21 cellular contexts compared by ENCODE assay signal in genomic region chr10:80988755-80989154, GRCh38.
DNase-seq lines count a peak whose midpoint lies in the region; ATAC-seq and TF ChIP-seq lines count a peak whose summit lies in the region.
"Had no signal": no experiment of that assay in that cellular context is flagged by ENCODE, and none has a peak within 500 bp of the region (broad histone marks: within the 10 kb centered on the region; RNA-seq: fewer than 3 reads in every experiment).

No MANE protein-coding gene starts in this region.

- TF ChIP-seq CTCF in VCaP (conservative IDR thresholded peaks at IDR 0.05): no peak

- peak overlapping the region; percentile 67 for H3K27ac ChIP-seq in VCaP
- H3K27ac ChIP-seq: GM23248, KMS-11 had no signal

- DNase-seq in DMS53 (lab: John Stamatoyannopoulos, UW) (peak; percentile 42), posterior cingulate gyrus (no peak), inferior parietal cortex (ENCODE audit: extremely low spot score) (no peak)
- no peak for DNase-seq in stimulated activated CD4-positive, alpha-beta T cell treated with anti-CD3 and anti-CD28 coated beads, Interleukin-15, amount 100 ng/mL, for 24 hours
- DNase-seq: COR-L47; EL; GM23248; HCEC 1CT; MM.1S; NCI-H1105; NCI-H1694 treated with DMSO at 0.1 percent for 48 hours; NCI-H2107; NCI-H226; NK-92 treated with Interleukin-12 subunit alpha and Interleukin-12 subunit beta, amount 100 ng/mL, for 24 hours; SHP77; T-helper 1 cell had no signal

- ATAC-seq in GM18907 (IDR thresholded peaks at IDR 0.05; ENCODE audit: unreplicated experiment) (peak; percentile 83), HG03097 (IDR thresholded peaks at IDR 0.05; ENCODE audit: low FRiP score, unreplicated experiment) (peak; percentile 77)
- ATAC-seq: SK-N-SH treated with all-trans-retinoic acid at 6 μM for 48 hours had no signal

- intact Hi-C loops in posterior cingulate gyrus (cut with DNase I): no loop called here
